Comparison of ENCODE assay signal across 23 cellular contexts in genomic region chr14:24387014-24387355, GRCh38. TPM values are rescaled to one million over a fixed set of nuclear protein-coding genes. Genes with fewer than 3 reads are reported as not detected.
DNase-seq lines count a peak whose midpoint lies in the region; ATAC-seq, FAIRE-seq and TF ChIP-seq lines count a peak whose summit lies in the region.
"Had no signal": no experiment of that assay in that cellular context is flagged by ENCODE, and none has a peak within 500 bp of the region (broad histone marks: within the 10 kb centered on the region; RNA-seq: fewer than 3 reads in every experiment).

No MANE protein-coding gene starts in this region.

- in situ Hi-C loops in HepG2 (cut with HindIII; ENCODE audit: extremely low pct_ligation_motif_present, low pct_unique_long_range_greater_than_20kb), result no loop called here

- CTCF ChIA-PET in HepG2 (lab: Yijun Ruan, JAX; ENCODE audit: low intra/inter-chr PET ratio, low total read pairs), result interaction anchor here (0.9 kb wide), 1 partner anchor 25 kb away, joined by 3 read pairs; no protein-coding TSS in a partner anchor

- H3K27ac ChIP-seq in HepG2 (ENCODE audit: extremely low read length, insufficient read depth, low read length) (no peak overlapping the region), right lobe of liver (no peak overlapping the region)
- H3K27ac ChIP-seq: 22Rv1; A549; BLaER1 treated with 17β-estradiol and CSF1 and Interleukin-3, amounts not matched to agents 10 nM and 100 nM; C4-2B had no signal

- ATAC-seq in HepG2 (peak; percentile 58), right lobe of liver (no peak)
- ATAC-seq: A549; CD8-positive, alpha-beta T cell had no signal

- POLR2A ChIA-PET in HepG2 (lab: Yijun Ruan, JAX), result interaction anchor here (1.0 to 2.0 kb wide), 2 partner anchors 12 to 41 kb away, joined by 3 to 7 read pairs; partner anchors contain the start of gene NYNRIN

- TF ChIP-seq EP300 in HepG2 (IDR thresholded peaks at IDR 0.05; ENCODE audit: low read depth in 2 of 2, low read length in 2 of 2) (no peak), HepG2 (CRISPR knock-in tag; IDR thresholded peaks at IDR 0.05; ENCODE audit: borderline replicate concordance) (no peak)

- H3K27me3 Mint-ChIP-seq in nephron progenitor cell (ENCODE audit: low read depth, poor library complexity), result peaks cover 3% of the 10 kb centered on the region

- no peak overlapping the region for H3K9ac ChIP-seq in HepG2 (ENCODE audit: insufficient read depth, low read depth, low read length)
- H3K9ac ChIP-seq: BLaER1 treated with 17β-estradiol and CSF1 and Interleukin-3, amounts not matched to agents 10 nM and 100 nM had no signal

- H3K4me3 Mint-ChIP-seq in nephron progenitor cell, result peak overlapping the region; percentile 1
- H3K4me3 Mint-ChIP-seq: B cell; CD4-positive, alpha-beta T cell; CD8-positive, alpha-beta T cell had no signal

- no peak for TF ChIP-seq CTCF in HepG2 (CRISPR knock-in tag; IDR thresholded peaks at IDR 0.05)
- TF ChIP-seq CTCF in right lobe of liver (IDR thresholded peaks at IDR 0.05), result no peak
- TF ChIP-seq CTCF in nephron progenitor cell (IDR thresholded peaks at IDR 0.05), result no peak

- intact Hi-C loops in HepG2 (cut with micrococcal nuclease; ENCODE audit: unreplicated experiment) (loop anchor here (2.0 kb wide), 2 partner anchors 14 to 26 kb away; no protein-coding TSS in a partner anchor), right lobe of liver (cut with DNase I) (no loop called here)

- no peaks in the 10 kb centered on the region for H4K20me1 ChIP-seq in HepG2 (ENCODE audit: insufficient read depth, low read length)
- H4K20me1 ChIP-seq: BLaER1 treated with 17β-estradiol and CSF1 and Interleukin-3, amounts not matched to agents 10 nM and 100 nM had no signal

- FAIRE-seq in HepG2 (lab: Jason Lieb, UNC), result no peak
- FAIRE-seq: A549, D721Med, G401.6, GM12891, GM19239 had no signal

- H3K9me3 ChIP-seq in HepG2 (ENCODE audit: low read length), result no peaks in the 10 kb centered on the region
- H3K9me3 ChIP-seq in right lobe of liver, result no peaks in the 10 kb centered on the region
- H3K9me3 ChIP-seq: A549; BLaER1 treated with 17β-estradiol and CSF1 and Interleukin-3, amounts not matched to agents 10 nM and 100 nM; Caco-2 had no signal

- H3K36me3 ChIP-seq in HepG2 (replicated peaks in 1 of 2; ENCODE audit: control insufficient read depth in 1 of 2, insufficient read depth in 2 of 2, low read length in 2 of 2) (no peaks in the 10 kb centered on the region), right lobe of liver (no peaks in the 10 kb centered on the region)
- H3K36me3 ChIP-seq: BLaER1 treated with 17β-estradiol and CSF1 and Interleukin-3, amounts not matched to agents 10 nM and 100 nM had no signal

- no TSS peak for BruUV-seq in HepG2 (replicated peaks; lab: Mats Ljungman, UMichigan)

- H3K4me1 Mint-ChIP-seq in nephron progenitor cell, result peaks cover 70% of the 10 kb centered on the region
- H3K4me1 Mint-ChIP-seq: B cell had no signal

- H3K4me2 ChIP-seq in HepG2 (ENCODE audit: low read depth, low read length), result peak overlapping the region; percentile 44
- H3K4me2 ChIP-seq: A549; BLaER1 treated with 17β-estradiol and CSF1 and Interleukin-3, amounts not matched to agents 10 nM and 100 nM had no signal

- DNase-seq in HepG2 (ENCODE audit: low spot score), result no peak
- DNase-seq in right lobe of liver, result no peak
- DNase-seq in left kidney (ENCODE audit: low read depth, low spot score), result peak; percentile 52
- no peak for DNase-seq in nephron progenitor cell
- DNase-seq in NCI-H1694 treated with DMSO at 0.1 percent for 48 hours (lab: John Stamatoyannopoulos, UW), result no peak
- DNase-seq in NCI-H774 (lab: John Stamatoyannopoulos, UW), result no peak
- DNase-seq: AML-193; Caco-2; Calu3; CD4-positive, alpha-beta T cell; CD8-positive, alpha-beta T cell; DMS79 treated with DMSO at 0.1 percent for 48 hours; GF-D8 had no signal

- TF ChIP-seq RAD21 in HepG2 (CRISPR knock-in tag; IDR thresholded peaks at IDR 0.05), result no peak

- peak overlapping the region; percentile 74 for H3K27ac Mint-ChIP-seq in nephron progenitor cell
- H3K27ac Mint-ChIP-seq: B cell; CD4-positive, alpha-beta T cell; CD8-positive, alpha-beta T cell had no signal

- 2% methylated on average over 2 of the region's 2 CpGs for WGBS in HepG2 (ENCODE audit: low lambda C conversion rate)
- WGBS in right lobe of liver (ENCODE audit: insufficient coverage, low coverage, low lambda C conversion rate, missing lambda C conversion rate), result 80% methylated on average over 1 of the region's 2 CpGs

- H3K79me2 ChIP-seq in HepG2 (ENCODE audit: insufficient read depth, low read length), result no peaks in the 10 kb centered on the region

- H2AFZ ChIP-seq in HepG2 (ENCODE audit: low read length), result no peak overlapping the region

- H3K4me1 ChIP-seq in HepG2 (ENCODE audit: insufficient read depth, low read length) (peaks cover 33% of the 10 kb centered on the region), right lobe of liver (peaks cover 0 to 12% (median 0%) of the 10 kb centered on the region in 4 donors)
- H3K4me1 ChIP-seq: Caco-2 had no signal

- no peaks in the 10 kb centered on the region for H3K9me3 Mint-ChIP-seq in nephron progenitor cell
- H3K9me3 Mint-ChIP-seq: CD4-positive, alpha-beta T cell; CD8-positive, alpha-beta T cell had no signal

- H3K4me3 ChIP-seq in HepG2 (replicated peaks in 1 of 3; ENCODE audit: insufficient read depth in 1 of 3, low read depth in 2 of 3, low read length in 3 of 3) (no peak overlapping the region), right lobe of liver (no peak overlapping the region)
- H3K4me3 ChIP-seq: A549; BLaER1 treated with 17β-estradiol and CSF1 and Interleukin-3, amounts not matched to agents 10 nM and 100 nM had no signal

- H3K27me3 ChIP-seq in HepG2 (ENCODE audit: control insufficient read depth in 1 of 2, insufficient read depth in 2 of 2, low read length in 2 of 2), result peaks cover 7 to 25% of the 10 kb centered on the region in 2 experiments; a peak in 4 of 5 replicates
- H3K27me3 ChIP-seq in right lobe of liver, result no peaks in the 10 kb centered on the region
- H3K27me3 ChIP-seq: BLaER1 treated with 17β-estradiol and CSF1 and Interleukin-3, amounts not matched to agents 10 nM and 100 nM had no signal

- TF ChIP-seq POLR2A in HepG2 (IDR thresholded peaks at IDR 0.05; ENCODE audit: insufficient read depth in 1 of 2, low read depth in 2 of 2, low read length in 2 of 2) (no peak), right lobe of liver (IDR thresholded peaks at IDR 0.05) (no peak)

- H3K36me3 Mint-ChIP-seq in nephron progenitor cell (ENCODE audit: low read depth), result no peaks in the 10 kb centered on the region
- H3K36me3 Mint-ChIP-seq: CD8-positive, alpha-beta T cell had no signal

RNA-seq across cellular contexts. Expression of gene NYNRIN, which starts 11.8 kb away (rescaled TPM):
- total RNA-seq in HepG2 (2016; rRNA removed; fragmentation: Illumina TruSeq; extraction: Trizol) (1.1 and 1.3 TPM in 2 replicates), right lobe of liver (1 to 10 TPM; 1.8 to 6.1 (median 2.7) TPM)
- total RNA-seq in HepG2 (2016; cell fraction: cytosol; rRNA removed; fragmentation: Illumina TruSeq; extraction: Trizol; ENCODE audit: low read depth), result 0.09 and 0.10 TPM in 2 replicates
- total RNA-seq in HepG2 (2016; cell fraction: insoluble cytoplasmic fraction; rRNA removed; fragmentation: Illumina TruSeq; extraction: Trizol), result 0.91 and 1.1 TPM in 2 replicates
- 0.24 and 0.34 TPM in 2 replicates for total RNA-seq in HepG2 (2016; cell fraction: membrane; rRNA removed; fragmentation: Illumina TruSeq; extraction: Trizol)
- 1.0 and 1.4 TPM in 2 replicates for total RNA-seq in HepG2 (2016; cell fraction: nucleus; rRNA removed; fragmentation: Illumina TruSeq; extraction: Trizol)
- polyA plus RNA-seq in HepG2 (2011; rRNA removed), result 0.63 and 0.95 TPM in 2 replicates
- polyA plus RNA-seq in HepG2 (2011; cell fraction: cytosol; rRNA removed), result 0.39 and 0.44 TPM in 2 replicates
- 2.0 and 2.1 TPM in 2 replicates for polyA plus RNA-seq in HepG2 (2011; cell fraction: nucleus; rRNA removed)
- 1.8 and 5.9 TPM in 2 replicates for polyA plus RNA-seq in HepG2 (2012)
- polyA plus RNA-seq in HepG2 (2016; cell fraction: cytosol; fragmentation: Illumina TruSeq; extraction: Trizol; ENCODE audit: low read depth), result 0.07 and 0.08 TPM in 2 replicates
- 0.72 and 0.83 TPM in 2 replicates for polyA plus RNA-seq in HepG2 (2016; cell fraction: insoluble cytoplasmic fraction; fragmentation: Illumina TruSeq; extraction: Trizol; ENCODE audit: low read depth)
- polyA plus RNA-seq in HepG2 (2016; cell fraction: membrane; fragmentation: Illumina TruSeq; extraction: Trizol; ENCODE audit: low read depth), result 0.13 and 0.14 TPM in 2 replicates
- polyA plus RNA-seq in HepG2 (2016; cell fraction: nucleus; fragmentation: Illumina TruSeq; extraction: Trizol; ENCODE audit: insufficient read depth, low read depth), result 1.2 and 1.5 TPM in 2 replicates
- polyA minus RNA-seq in HepG2 (2011; rRNA and poly(A)+ RNA removed; ENCODE audit: low replicate concordance), result 2.4 TPM in 1 of 2 replicates, not detected in the other
- 1.4 and 1.5 TPM in 2 replicates for polyA minus RNA-seq in HepG2 (2011; cell fraction: cytosol; rRNA and poly(A)+ RNA removed)
- 1.7 and 1.9 TPM in 2 replicates for polyA minus RNA-seq in HepG2 (2011; cell fraction: nucleus; rRNA and poly(A)+ RNA removed)

RNA-seq across cellular contexts. Expression of gene NFATC4, which starts 19.0 kb away (rescaled TPM):
- total RNA-seq in HepG2 (2016; rRNA removed; fragmentation: Illumina TruSeq; extraction: Trizol) (0.04 TPM in 1 of 2 replicates, not detected in the other), right lobe of liver (1 to 10 TPM; 1.0 to 3.7 (median 2.0) TPM)
- total RNA-seq in HepG2 (2016; cell fraction: cytosol; rRNA removed; fragmentation: Illumina TruSeq; extraction: Trizol; ENCODE audit: low read depth), result not detected in 2 replicates
- 0.11 TPM in 1 of 2 replicates, not detected in the other for total RNA-seq in HepG2 (2016; cell fraction: insoluble cytoplasmic fraction; rRNA removed; fragmentation: Illumina TruSeq; extraction: Trizol)
- not detected in 2 replicates for total RNA-seq in HepG2 (2016; cell fraction: membrane; rRNA removed; fragmentation: Illumina TruSeq; extraction: Trizol)
- 0.34 TPM in 1 of 2 replicates, not detected in the other for total RNA-seq in HepG2 (2016; cell fraction: nucleus; rRNA removed; fragmentation: Illumina TruSeq; extraction: Trizol)
- 0.15 and 0.24 TPM in 2 replicates for polyA plus RNA-seq in HepG2 (2011; rRNA removed)
- 0.03 and 0.05 TPM in 2 replicates for polyA plus RNA-seq in HepG2 (2011; cell fraction: cytosol; rRNA removed)
- 1.6 and 2.4 TPM in 2 replicates for polyA plus RNA-seq in HepG2 (2011; cell fraction: nucleus; rRNA removed)
- 0.17 and 0.40 TPM in 2 replicates for polyA plus RNA-seq in HepG2 (2012)
- polyA plus RNA-seq in HepG2 (2016; cell fraction: cytosol; fragmentation: Illumina TruSeq; extraction: Trizol; ENCODE audit: low read depth), result not detected in 2 replicates
- not detected in 2 replicates for polyA plus RNA-seq in HepG2 (2016; cell fraction: insoluble cytoplasmic fraction; fragmentation: Illumina TruSeq; extraction: Trizol; ENCODE audit: low read depth)
- not detected in 2 replicates for polyA plus RNA-seq in HepG2 (2016; cell fraction: membrane; fragmentation: Illumina TruSeq; extraction: Trizol; ENCODE audit: low read depth)
- 0.47 TPM in 1 of 2 replicates, not detected in the other for polyA plus RNA-seq in HepG2 (2016; cell fraction: nucleus; fragmentation: Illumina TruSeq; extraction: Trizol; ENCODE audit: insufficient read depth, low read depth)
- 0.32 TPM in 1 of 2 replicates, not detected in the other for polyA minus RNA-seq in HepG2 (2011; rRNA and poly(A)+ RNA removed; ENCODE audit: low replicate concordance)
- not detected in 2 replicates for polyA minus RNA-seq in HepG2 (2011; cell fraction: cytosol; rRNA and poly(A)+ RNA removed)
- 0.37 and 0.39 TPM in 2 replicates for polyA minus RNA-seq in HepG2 (2011; cell fraction: nucleus; rRNA and poly(A)+ RNA removed)
- total RNA-seq: A172; CD4-positive, alpha-beta T cell; CD8-positive, alpha-beta T cell had no signal

RNA-seq across cellular contexts. Expression of gene CBLN3, which starts 42.5 kb away (rescaled TPM):
- total RNA-seq in HepG2 (2016; rRNA removed; fragmentation: Illumina TruSeq; extraction: Trizol) (0.45 and 0.66 TPM in 2 replicates), right lobe of liver (1 to 10 TPM in 4 of 6 experiments, under 1 TPM in 2; 0.74 to 1.8 (median 1.2) TPM)
- total RNA-seq in HepG2 (2016; cell fraction: cytosol; rRNA removed; fragmentation: Illumina TruSeq; extraction: Trizol; ENCODE audit: low read depth), result 0.62 and 0.81 TPM in 2 replicates
- total RNA-seq in HepG2 (2016; cell fraction: insoluble cytoplasmic fraction; rRNA removed; fragmentation: Illumina TruSeq; extraction: Trizol), result 0.58 and 0.78 TPM in 2 replicates
- 1.3 TPM in 2 replicates for total RNA-seq in HepG2 (2016; cell fraction: membrane; rRNA removed; fragmentation: Illumina TruSeq; extraction: Trizol)
- 0.47 and 0.60 TPM in 2 replicates for total RNA-seq in HepG2 (2016; cell fraction: nucleus; rRNA removed; fragmentation: Illumina TruSeq; extraction: Trizol)
- 0.74 and 0.98 TPM in 2 replicates for polyA plus RNA-seq in HepG2 (2011; rRNA removed)
- 0.71 and 0.97 TPM in 2 replicates for polyA plus RNA-seq in HepG2 (2011; cell fraction: cytosol; rRNA removed)
- polyA plus RNA-seq in HepG2 (2011; cell fraction: nucleus; rRNA removed), result 1.3 and 1.8 TPM in 2 replicates
- polyA plus RNA-seq in HepG2 (2012), result 0.77 and 1.9 TPM in 2 replicates
- 0.70 and 0.86 TPM in 2 replicates for polyA plus RNA-seq in HepG2 (2016; cell fraction: cytosol; fragmentation: Illumina TruSeq; extraction: Trizol; ENCODE audit: low read depth)
- 0.62 and 1.3 TPM in 2 replicates for polyA plus RNA-seq in HepG2 (2016; cell fraction: insoluble cytoplasmic fraction; fragmentation: Illumina TruSeq; extraction: Trizol; ENCODE audit: low read depth)
- 1.4 TPM in 2 replicates for polyA plus RNA-seq in HepG2 (2016; cell fraction: membrane; fragmentation: Illumina TruSeq; extraction: Trizol; ENCODE audit: low read depth)
- polyA plus RNA-seq in HepG2 (2016; cell fraction: nucleus; fragmentation: Illumina TruSeq; extraction: Trizol; ENCODE audit: insufficient read depth, low read depth), result 1.3 and 1.6 TPM in 2 replicates
- 0.37 and 0.92 TPM in 2 replicates for polyA minus RNA-seq in HepG2 (2011; rRNA and poly(A)+ RNA removed; ENCODE audit: low replicate concordance)
- polyA minus RNA-seq in HepG2 (2011; cell fraction: cytosol; rRNA and poly(A)+ RNA removed), result 0.30 and 0.35 TPM in 2 replicates
- 0.52 and 0.75 TPM in 2 replicates for polyA minus RNA-seq in HepG2 (2011; cell fraction: nucleus; rRNA and poly(A)+ RNA removed)
- total RNA-seq: A172 had no signal

RNA-seq across cellular contexts. Expression of gene KHNYN, which starts 42.8 kb away (rescaled TPM):
- total RNA-seq in HepG2 (2016; rRNA removed; fragmentation: Illumina TruSeq; extraction: Trizol) (72.2 and 75.7 TPM in 2 replicates), right lobe of liver (10 to 100 TPM; 19.6 to 24.9 (median 21.4) TPM)
- 10.2 and 10.7 TPM in 2 replicates for total RNA-seq in HepG2 (2016; cell fraction: cytosol; rRNA removed; fragmentation: Illumina TruSeq; extraction: Trizol; ENCODE audit: low read depth)
- total RNA-seq in HepG2 (2016; cell fraction: insoluble cytoplasmic fraction; rRNA removed; fragmentation: Illumina TruSeq; extraction: Trizol), result 60.0 and 78.8 TPM in 2 replicates
- 35.9 and 40.5 TPM in 2 replicates for total RNA-seq in HepG2 (2016; cell fraction: membrane; rRNA removed; fragmentation: Illumina TruSeq; extraction: Trizol)
- 62.0 and 78.7 TPM in 2 replicates for total RNA-seq in HepG2 (2016; cell fraction: nucleus; rRNA removed; fragmentation: Illumina TruSeq; extraction: Trizol)
- polyA plus RNA-seq in HepG2 (2011; rRNA removed), result 52.8 and 76.4 TPM in 2 replicates
- polyA plus RNA-seq in HepG2 (2011; cell fraction: cytosol; rRNA removed), result 36.1 and 40.8 TPM in 2 replicates
- polyA plus RNA-seq in HepG2 (2011; cell fraction: nucleus; rRNA removed), result 158 and 160 TPM in 2 replicates
- polyA plus RNA-seq in HepG2 (2012), result 82.6 and 83.5 TPM in 2 replicates
- 4.7 and 5.4 TPM in 2 replicates for polyA plus RNA-seq in HepG2 (2016; cell fraction: cytosol; fragmentation: Illumina TruSeq; extraction: Trizol; ENCODE audit: low read depth)
- 37.4 and 41.5 TPM in 2 replicates for polyA plus RNA-seq in HepG2 (2016; cell fraction: insoluble cytoplasmic fraction; fragmentation: Illumina TruSeq; extraction: Trizol; ENCODE audit: low read depth)
- polyA plus RNA-seq in HepG2 (2016; cell fraction: membrane; fragmentation: Illumina TruSeq; extraction: Trizol; ENCODE audit: low read depth), result 19.0 and 20.9 TPM in 2 replicates
- polyA plus RNA-seq in HepG2 (2016; cell fraction: nucleus; fragmentation: Illumina TruSeq; extraction: Trizol; ENCODE audit: insufficient read depth, low read depth), result 71.6 and 72.4 TPM in 2 replicates
- polyA minus RNA-seq in HepG2 (2011; rRNA and poly(A)+ RNA removed; ENCODE audit: low replicate concordance), result 29.4 and 108 TPM in 2 replicates
- 32.8 and 41.4 TPM in 2 replicates for polyA minus RNA-seq in HepG2 (2011; cell fraction: cytosol; rRNA and poly(A)+ RNA removed)
- 109 and 126 TPM in 2 replicates for polyA minus RNA-seq in HepG2 (2011; cell fraction: nucleus; rRNA and poly(A)+ RNA removed)

RNA-seq across cellular contexts. Expression of gene RIPK3, which starts 47.2 kb away (rescaled TPM):
- total RNA-seq in HepG2 (2016; rRNA removed; fragmentation: Illumina TruSeq; extraction: Trizol) (not detected in 2 replicates), right lobe of liver (1 to 10 TPM in 2 of 6 experiments, under 1 TPM in 4; 0.70 to 1.6 (median 0.90) TPM)
- not detected in 2 replicates for total RNA-seq in HepG2 (2016; cell fraction: cytosol; rRNA removed; fragmentation: Illumina TruSeq; extraction: Trizol; ENCODE audit: low read depth)
- not detected in 2 replicates for total RNA-seq in HepG2 (2016; cell fraction: insoluble cytoplasmic fraction; rRNA removed; fragmentation: Illumina TruSeq; extraction: Trizol)
- not detected in 2 replicates for total RNA-seq in HepG2 (2016; cell fraction: membrane; rRNA removed; fragmentation: Illumina TruSeq; extraction: Trizol)
- total RNA-seq in HepG2 (2016; cell fraction: nucleus; rRNA removed; fragmentation: Illumina TruSeq; extraction: Trizol), result not detected in 2 replicates
- polyA plus RNA-seq in HepG2 (2011; rRNA removed), result not detected in 2 replicates
- not detected in 2 replicates for polyA plus RNA-seq in HepG2 (2011; cell fraction: cytosol; rRNA removed)
- polyA plus RNA-seq in HepG2 (2011; cell fraction: nucleus; rRNA removed), result not detected in 2 replicates
- not detected in 2 replicates for polyA plus RNA-seq in HepG2 (2012)
- polyA plus RNA-seq in HepG2 (2016; cell fraction: cytosol; fragmentation: Illumina TruSeq; extraction: Trizol; ENCODE audit: low read depth), result not detected in 2 replicates
- polyA plus RNA-seq in HepG2 (2016; cell fraction: insoluble cytoplasmic fraction; fragmentation: Illumina TruSeq; extraction: Trizol; ENCODE audit: low read depth), result not detected in 2 replicates
- polyA plus RNA-seq in HepG2 (2016; cell fraction: membrane; fragmentation: Illumina TruSeq; extraction: Trizol; ENCODE audit: low read depth), result not detected in 2 replicates
- not detected in 2 replicates for polyA plus RNA-seq in HepG2 (2016; cell fraction: nucleus; fragmentation: Illumina TruSeq; extraction: Trizol; ENCODE audit: insufficient read depth, low read depth)
- not detected in 2 replicates for polyA minus RNA-seq in HepG2 (2011; rRNA and poly(A)+ RNA removed; ENCODE audit: low replicate concordance)
- not detected in 2 replicates for polyA minus RNA-seq in HepG2 (2011; cell fraction: cytosol; rRNA and poly(A)+ RNA removed)
- not detected in 2 replicates for polyA minus RNA-seq in HepG2 (2011; cell fraction: nucleus; rRNA and poly(A)+ RNA removed)
- total RNA-seq: A172 had no signal
- polyA plus RNA-seq: A549 had no signal
